In genomic region chr10:86155034-86155656, GRCh38 we compare ENCODE assay signal across 1 cellular context.
TF ChIP-seq lines count a peak whose summit lies in the region.

No MANE protein-coding gene starts in this region.

TF ChIP-seq in HCT116, 20 proteins besides CTCF, POLR2A, EP300 and RAD21:
- no peak for TF ChIP-seq MAX (IDR thresholded peaks at IDR 0.05)
- no peak for TF ChIP-seq ATF3 (IDR thresholded peaks at IDR 0.05)
- no peak for TF ChIP-seq SIN3A (IDR thresholded peaks at IDR 0.05; ENCODE audit: low read depth)
- TF ChIP-seq CEBPB (IDR thresholded peaks at IDR 0.05; ENCODE audit: low read depth), result no peak
- TF ChIP-seq CBX3 (IDR thresholded peaks at IDR 0.05; ENCODE audit: low read depth), result no peak
- TF ChIP-seq TCF7L2 (IDR thresholded peaks at IDR 0.05; ENCODE audit: borderline replicate concordance, extremely low read depth, insufficient read depth, insufficient read length), result no peak
- TF ChIP-seq EGR1 (IDR thresholded peaks at IDR 0.05; ENCODE audit: low read depth), result no peak
- TF ChIP-seq, protein P1, sequence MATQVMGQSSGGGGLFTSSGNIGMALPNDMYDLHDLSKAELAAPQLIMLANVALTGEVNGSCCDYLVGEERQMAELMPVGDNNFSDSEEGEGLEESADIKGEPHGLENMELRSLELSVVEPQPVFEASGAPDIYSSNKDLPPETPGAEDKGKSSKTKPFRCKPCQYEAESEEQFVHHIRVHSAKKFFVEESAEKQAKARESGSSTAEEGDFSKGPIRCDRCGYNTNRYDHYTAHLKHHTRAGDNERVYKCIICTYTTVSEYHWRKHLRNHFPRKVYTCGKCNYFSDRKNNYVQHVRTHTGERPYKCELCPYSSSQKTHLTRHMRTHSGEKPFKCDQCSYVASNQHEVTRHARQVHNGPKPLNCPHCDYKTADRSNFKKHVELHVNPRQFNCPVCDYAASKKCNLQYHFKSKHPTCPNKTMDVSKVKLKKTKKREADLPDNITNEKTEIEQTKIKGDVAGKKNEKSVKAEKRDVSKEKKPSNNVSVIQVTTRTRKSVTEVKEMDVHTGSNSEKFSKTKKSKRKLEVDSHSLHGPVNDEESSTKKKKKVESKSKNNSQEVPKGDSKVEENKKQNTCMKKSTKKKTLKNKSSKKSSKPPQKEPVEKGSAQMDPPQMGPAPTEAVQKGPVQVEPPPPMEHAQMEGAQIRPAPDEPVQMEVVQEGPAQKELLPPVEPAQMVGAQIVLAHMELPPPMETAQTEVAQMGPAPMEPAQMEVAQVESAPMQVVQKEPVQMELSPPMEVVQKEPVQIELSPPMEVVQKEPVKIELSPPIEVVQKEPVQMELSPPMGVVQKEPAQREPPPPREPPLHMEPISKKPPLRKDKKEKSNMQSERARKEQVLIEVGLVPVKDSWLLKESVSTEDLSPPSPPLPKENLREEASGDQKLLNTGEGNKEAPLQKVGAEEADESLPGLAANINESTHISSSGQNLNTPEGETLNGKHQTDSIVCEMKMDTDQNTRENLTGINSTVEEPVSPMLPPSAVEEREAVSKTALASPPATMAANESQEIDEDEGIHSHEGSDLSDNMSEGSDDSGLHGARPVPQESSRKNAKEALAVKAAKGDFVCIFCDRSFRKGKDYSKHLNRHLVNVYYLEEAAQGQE (IDR thresholded peaks at IDR 0.05; ENCODE audit: low read depth), result no peak
- TF ChIP-seq POLR2AphosphoS5 (IDR thresholded peaks at IDR 0.05; ENCODE audit: low read depth, low read length), result no peak
- TF ChIP-seq ZFX (IDR thresholded peaks at IDR 0.05), result no peak
- no peak for TF ChIP-seq SRF (IDR thresholded peaks at IDR 0.05; ENCODE audit: low read depth)
- no peak for TF ChIP-seq FOSL1 (IDR thresholded peaks at IDR 0.05; ENCODE audit: low read depth)
- no peak for TF ChIP-seq EZH2 (IDR thresholded peaks at IDR 0.05)
- no peak for TF ChIP-seq SP1 (IDR thresholded peaks at IDR 0.05; ENCODE audit: low read depth)
- TF ChIP-seq ELF1 (IDR thresholded peaks at IDR 0.05; ENCODE audit: borderline replicate concordance, low read depth), result no peak
- no peak for TF ChIP-seq YY1 (IDR thresholded peaks at IDR 0.05; ENCODE audit: extremely low read depth, insufficient replicate concordance, low read depth, low read length)
- TF ChIP-seq ZBTB33 (IDR thresholded peaks at IDR 0.05; ENCODE audit: extremely low read depth, insufficient replicate concordance, low read length), result no peak
TF ChIP-seq in HCT116: peak in this region for 0.
